Comparison of ENCODE assay signal across 8 cellular contexts in the genomic region with DNA sequence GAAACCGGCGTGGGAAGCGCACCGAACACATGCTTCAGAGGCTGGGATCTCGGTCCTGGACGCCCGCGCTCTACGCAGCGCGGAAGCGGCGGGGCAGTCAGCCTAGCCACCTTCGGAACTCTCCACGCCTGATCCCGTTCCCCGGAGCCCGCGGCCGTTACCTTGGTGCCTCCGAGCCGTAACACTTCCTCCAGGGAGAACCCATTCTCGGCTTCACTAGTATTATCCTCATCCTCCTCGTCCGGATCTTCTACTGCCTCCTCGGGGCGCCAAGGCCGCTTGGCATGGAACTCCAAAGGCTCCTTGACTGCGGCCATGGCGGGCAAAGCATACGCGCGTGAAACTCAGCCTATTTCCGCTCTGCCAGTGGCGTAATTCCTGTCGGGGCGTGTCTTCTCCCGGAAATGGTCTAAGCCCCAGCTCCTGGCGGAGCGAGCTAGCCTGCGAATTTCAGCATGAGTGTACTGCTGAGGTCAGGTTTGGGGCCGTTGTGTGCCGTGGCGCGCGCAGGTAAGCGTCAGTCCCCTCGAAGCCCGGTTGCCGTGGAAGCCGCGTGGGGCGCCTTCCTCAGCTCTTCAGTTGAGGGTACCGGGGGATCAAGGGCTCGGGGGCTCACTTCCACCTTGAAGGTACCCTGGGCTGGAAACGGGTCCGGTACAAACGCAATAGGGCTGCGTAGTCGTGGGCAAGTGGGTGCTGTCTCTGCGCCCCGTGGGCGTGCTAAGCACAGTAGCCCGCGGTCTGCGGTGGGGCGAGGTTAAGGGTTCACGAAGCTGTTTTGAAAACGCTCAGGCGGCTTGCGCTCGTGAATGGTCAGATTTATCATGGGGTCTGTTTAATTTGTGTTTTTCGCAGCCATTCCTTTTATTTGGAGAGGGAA. TPM values are rescaled to one million over a fixed set of nuclear protein-coding genes. Genes with fewer than 3 reads are reported as not detected.
DNase-seq lines count a peak whose midpoint lies in the region; ATAC-seq and TF ChIP-seq lines count a peak whose summit lies in the region.

A gene with protein sequence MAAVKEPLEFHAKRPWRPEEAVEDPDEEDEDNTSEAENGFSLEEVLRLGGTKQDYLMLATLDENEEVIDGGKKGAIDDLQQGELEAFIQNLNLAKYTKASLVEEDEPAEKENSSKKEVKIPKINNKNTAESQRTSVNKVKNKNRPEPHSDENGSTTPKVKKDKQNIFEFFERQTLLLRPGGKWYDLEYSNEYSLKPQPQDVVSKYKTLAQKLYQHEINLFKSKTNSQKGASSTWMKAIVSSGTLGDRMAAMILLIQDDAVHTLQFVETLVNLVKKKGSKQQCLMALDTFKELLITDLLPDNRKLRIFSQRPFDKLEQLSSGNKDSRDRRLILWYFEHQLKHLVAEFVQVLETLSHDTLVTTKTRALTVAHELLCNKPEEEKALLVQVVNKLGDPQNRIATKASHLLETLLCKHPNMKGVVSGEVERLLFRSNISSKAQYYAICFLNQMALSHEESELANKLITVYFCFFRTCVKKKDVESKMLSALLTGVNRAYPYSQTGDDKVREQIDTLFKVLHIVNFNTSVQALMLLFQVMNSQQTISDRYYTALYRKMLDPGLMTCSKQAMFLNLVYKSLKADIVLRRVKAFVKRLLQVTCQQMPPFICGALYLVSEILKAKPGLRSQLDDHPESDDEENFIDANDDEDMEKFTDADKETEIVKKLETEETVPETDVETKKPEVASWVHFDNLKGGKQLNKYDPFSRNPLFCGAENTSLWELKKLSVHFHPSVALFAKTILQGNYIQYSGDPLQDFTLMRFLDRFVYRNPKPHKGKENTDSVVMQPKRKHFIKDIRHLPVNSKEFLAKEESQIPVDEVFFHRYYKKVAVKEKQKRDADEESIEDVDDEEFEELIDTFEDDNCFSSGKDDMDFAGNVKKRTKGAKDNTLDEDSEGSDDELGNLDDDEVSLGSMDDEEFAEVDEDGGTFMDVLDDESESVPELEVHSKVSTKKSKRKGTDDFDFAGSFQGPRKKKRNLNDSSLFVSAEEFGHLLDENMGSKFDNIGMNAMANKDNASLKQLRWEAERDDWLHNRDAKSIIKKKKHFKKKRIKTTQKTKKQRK (minus strand): TSS at position 346 of the 880 bp plus-strand sequence. CDS start 29 bp downstream, at position 317.
Gene NDUFAF7, plus strand, starts transcription at position 408 of the 880 bp plus-strand sequence. Its CDS starts 48 bp downstream, at position 456.

- peak within 1 kb of the TSS; percentile 48 for H2BK5ac ChIP-seq in H9 (ENCODE audit: insufficient read length, low read length)

- H3K36me3 ChIP-seq in gastroesophageal sphincter (peaks cover 0 to 30% of the 10 kb centered on the region in 2 donors), neutrophil (peaks cover 26% of the 10 kb centered on the region)

- H2BK120ac ChIP-seq in H9 (ENCODE audit: low read depth, low read length, poor library complexity, severe bottlenecking), result no peak within 1 kb of the TSS

- H2BK20ac ChIP-seq in H9 (ENCODE audit: low read depth, low read length, poor library complexity, severe bottlenecking), result no peak within 1 kb of the TSS

- peaks cover 61% of the 10 kb centered on the region for H3K79me2 ChIP-seq in H9 (ENCODE audit: insufficient read depth, low read length)

- peaks cover 0 to 3% of the 10 kb centered on the region in 2 experiments; a peak in 2 of 5 replicates for H3K9me3 Mint-ChIP-seq in H9

- H2BK12ac ChIP-seq in H9 (ENCODE audit: insufficient read length, low read depth, low read length), result no peak within 1 kb of the TSS

- H2BK15ac ChIP-seq in H9 (ENCODE audit: low read depth, low read length), result no peak within 1 kb of the TSS

- no peak within 1 kb of the TSS for H2AK5ac ChIP-seq in H9 (ENCODE audit: insufficient read length, low read length)

- H4K20me1 ChIP-seq in H9 (ENCODE audit: control insufficient read depth, insufficient read depth, insufficient read length), result no peaks in the 10 kb centered on the region

- in situ Hi-C loops in G401 (cut with HindIII; ENCODE audit: low sequenced_read_pairs), result no loop called here

- no peaks in the 10 kb centered on the region for H3K27me3 ChIP-seq in H9 (ENCODE audit: insufficient read depth, low read length)
- no peaks in the 10 kb centered on the region for H3K27me3 ChIP-seq in gastroesophageal sphincter
- no peaks in the 10 kb centered on the region for H3K27me3 ChIP-seq in neutrophil

- TF ChIP-seq CTCF in H9 (conservative IDR thresholded peaks at IDR 0.05) (no peak), gastroesophageal sphincter (IDR thresholded peaks at IDR 0.05) (peak in 2 of 4 experiments; percentile 8 to 9), neutrophil (IDR thresholded peaks at IDR 0.05) (peak; percentile 36)

- no peak within 1 kb of the TSS for H3K56ac ChIP-seq in H9 (ENCODE audit: insufficient read length, low read depth, low read length)

- TF ChIP-seq POLR2A in gastroesophageal sphincter (IDR thresholded peaks at IDR 0.05), result peak; percentile 79 to 82

- peaks cover 34 to 61% (median 34%) of the 10 kb centered on the region in 3 experiments for H3K36me3 Mint-ChIP-seq in H9 (ENCODE audit: insufficient read depth in 1 of 3, low read depth in 3 of 3)

- no peak within 1 kb of the TSS for H3K27ac Mint-ChIP-seq in H9

- H4K91ac ChIP-seq in H9 (ENCODE audit: insufficient read length, low read depth, low read length), result no peak within 1 kb of the TSS

- H3K9ac ChIP-seq in H9 (ENCODE audit: extremely low read depth, insufficient read length, low read length), result peak within 1 kb of the TSS; percentile 64

- DNase-seq in G401 (ENCODE audit: low spot score) (peak; percentile 95), H9 (peak; percentile 85), M059J (ENCODE audit: low read depth) (peak; percentile 93), SIG-M5 (lab: John Stamatoyannopoulos, UW) (peak; percentile 82), activated gamma-delta T cell treated with Interleukin-2 at 50 U/mL for 16 hours (peak; percentile 83), substantia nigra (lab: John Stamatoyannopoulos, UW) (peak; percentile 41 to 94 (median 84))

- H3K79me1 ChIP-seq in H9 (ENCODE audit: insufficient read depth, low read depth, low read length, poor library complexity, severe bottlenecking), result no peaks in the 10 kb centered on the region

- H4K8ac ChIP-seq in H9 (replicated peaks; ENCODE audit: insufficient read length, low read depth, low read length), result no peak within 1 kb of the TSS

- no peaks in the 10 kb centered on the region for H3K27me3 Mint-ChIP-seq in H9 (ENCODE audit: low read depth)

- H2AFZ ChIP-seq in H9 (ENCODE audit: low read length), result no peak within 1 kb of the TSS

- H3K9me3 ChIP-seq in H9 (ENCODE audit: control insufficient read depth, low read depth, low read length) (no peaks in the 10 kb centered on the region), gastroesophageal sphincter (no peaks in the 10 kb centered on the region), neutrophil (no peaks in the 10 kb centered on the region)

- no peak within 1 kb of the TSS for H3K4ac ChIP-seq in H9 (ENCODE audit: low read depth, low read length)

- H3K4me2 ChIP-seq in H9 (ENCODE audit: insufficient read depth, insufficient read length, low read length), result peak within 1 kb of the TSS; percentile 92

- H3K4me3 Mint-ChIP-seq in H9, result no peak within 1 kb of the TSS

- no peak within 1 kb of the TSS for H3T11ph ChIP-seq in H9 (ENCODE audit: low read length)

- H3K18ac ChIP-seq in H9 (ENCODE audit: insufficient read length, low read depth, low read length), result no peak within 1 kb of the TSS

- WGBS in H9 (ENCODE audit: extremely low coverage, insufficient read length, low lambda C conversion rate), result no CpG with 5 or more reads among the region's 73 CpGs
- 0 to 1% methylated on average over 13 to 41 of the region's 73 CpGs for WGBS in gastroesophageal sphincter (ENCODE audit: low coverage in 1 of 2), 2 donors

- H3K4me3 ChIP-seq in gastroesophageal sphincter (peak within 1 kb of the TSS; percentile 72 to 85), neutrophil (ENCODE audit: low read depth in 1 of 2, low read length in 1 of 2) (peak within 1 kb of the TSS; percentile 90 to 97)

- peak; percentile 96 for ATAC-seq in gastroesophageal sphincter

- H3K14ac ChIP-seq in H9 (ENCODE audit: insufficient read depth, low read length), result peak within 1 kb of the TSS; percentile 79

- peaks cover 4% of the 10 kb centered on the region; the same call in 1 of the 2 replicates for H3K4me1 ChIP-seq in H9 (ENCODE audit: insufficient read depth, low read length)
- peaks cover 6 to 51% (median 24%) of the 10 kb centered on the region in 3 donors for H3K4me1 ChIP-seq in gastroesophageal sphincter
- H3K4me1 ChIP-seq in neutrophil (ENCODE audit: control insufficient read depth in 1 of 2, insufficient read depth in 1 of 2, low read depth in 1 of 2, low read length in 1 of 2), result peaks cover 34 to 36% of the 10 kb centered on the region in 2 experiments

- H3K27ac ChIP-seq in H9 (ENCODE audit: insufficient read length, low read depth, low read length), result no peak within 1 kb of the TSS
- peak within 1 kb of the TSS; percentile 82 to 97 (median 94) for H3K27ac ChIP-seq in gastroesophageal sphincter
- peak within 1 kb of the TSS; percentile 95 for H3K27ac ChIP-seq in neutrophil
- peak within 1 kb of the TSS; percentile 75 for H3K27ac ChIP-seq in substantia nigra (ENCODE audit: low read depth, low read length, poor library complexity, severe bottlenecking)

- peaks cover 18% of the 10 kb centered on the region for H3K23me2 ChIP-seq in H9 (ENCODE audit: insufficient read length, low read depth, low read length, poor library complexity, severe bottlenecking)

- no peak within 1 kb of the TSS for H4K5ac ChIP-seq in H9 (ENCODE audit: insufficient read length, low read depth, low read length)

- H3K4me1 Mint-ChIP-seq in H9, result peaks cover 42 to 56% of the 10 kb centered on the region in 2 experiments

- H3K23ac ChIP-seq in H9 (ENCODE audit: insufficient read length, low read depth, low read length), result no peak within 1 kb of the TSS

- TF ChIP-seq EP300 in gastroesophageal sphincter (IDR thresholded peaks at IDR 0.05), result no peak

RNA-seq across cellular contexts. Expression of the first gene that starts in this region (rescaled TPM):
- 41.3 and 63.4 TPM in 2 replicates for total RNA-seq in G401 (2014; rRNA removed; shearing (Covaris generic))
- total RNA-seq in H9 (2021), result 252 and 281 TPM in 2 replicates
- total RNA-seq in M059J (2014; rRNA removed; shearing (Covaris generic)), result 27.6 and 38.4 TPM in 2 replicates
- 10 to 100 TPM; 22.1 to 48.9 (median 41.8) TPM for total RNA-seq in gastroesophageal sphincter

RNA-seq across cellular contexts. Expression of gene NDUFAF7, which starts in this region (rescaled TPM):
- total RNA-seq in G401 (2014; rRNA removed; shearing (Covaris generic)), result 29.3 and 29.4 TPM in 2 replicates
- total RNA-seq in H9 (2021) (103 and 108 TPM in 2 replicates), gastroesophageal sphincter (10 to 100 TPM; 18.1 to 23.2 (median 19.4) TPM)
- total RNA-seq in M059J (2014; rRNA removed; shearing (Covaris generic)), result 15.3 and 16.7 TPM in 2 replicates
